13 cellular contexts compared by ENCODE assay signal in the genomic region with DNA sequence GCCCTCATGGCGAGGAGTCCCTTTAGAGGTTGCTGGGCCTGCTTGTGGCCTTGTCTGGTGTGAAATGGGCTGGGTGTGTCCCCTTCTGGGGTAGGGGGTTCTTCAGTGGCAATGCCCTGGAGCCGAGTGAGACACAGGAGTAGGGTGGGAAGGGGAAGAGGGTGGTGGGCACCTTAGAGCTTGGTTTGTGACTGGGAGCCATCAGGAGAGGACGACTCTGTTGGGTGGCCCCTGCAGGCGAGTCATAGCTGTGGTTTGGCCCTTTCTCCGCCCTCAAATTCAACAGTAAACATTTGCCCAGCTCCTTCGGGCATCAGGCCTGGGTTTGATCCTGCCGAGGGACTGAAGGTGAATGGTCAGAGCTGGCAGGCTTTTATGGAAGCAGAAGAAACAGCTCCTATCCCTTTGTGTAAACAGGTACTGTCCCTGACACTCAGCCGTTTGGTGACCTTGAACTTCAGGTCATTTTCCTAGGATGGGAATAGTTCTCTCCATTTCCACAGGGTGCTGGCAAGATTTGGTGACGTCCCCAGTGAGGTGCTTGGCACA. TPM values are rescaled to one million over a fixed set of nuclear protein-coding genes. Genes with fewer than 3 reads are reported as not detected.
A peak's percentile ranks its signal among the peaks of the same experiment; 100 is the strongest.
DNase-seq lines count a peak whose midpoint lies in the region; ATAC-seq, FAIRE-seq and TF ChIP-seq lines count a peak whose summit lies in the region.
"Had no signal": no experiment of that assay in that cellular context is flagged by ENCODE, and none has a peak within 500 bp of the region (broad histone marks: within the 10 kb centered on the region; RNA-seq: fewer than 3 reads in every experiment).

No MANE protein-coding gene starts in this region.

- H3K4ac ChIP-seq in IMR-90 (ENCODE audit: low read depth, low read length), result peak overlapping the region; percentile 19; the same call in 1 of the 2 replicates

- H3K18ac ChIP-seq in IMR-90 (ENCODE audit: low read depth, low read length), result no peak overlapping the region

- no TSS peak for BruUV-seq in IMR-90 (replicated peaks; lab: Mats Ljungman, UMichigan)
- TSS peak; percentile 24 for BruUV-seq in K562 (replicated peaks; lab: Mats Ljungman, UMichigan)

- H2AFZ ChIP-seq in IMR-90 (replicated peaks; ENCODE audit: low read length, poor library complexity) (no peak overlapping the region), K562 (ENCODE audit: low read depth, low read length) (no peak overlapping the region)

- in situ Hi-C loops in IMR-90 (cut with MboI; ENCODE audit: low sequenced_read_pairs) (no loop called here), K562 (cut with MboI) (no loop called here)

- peaks cover 15% of the 10 kb centered on the region for H3K36me3 Mint-ChIP-seq in CD4-positive, alpha-beta T cell (ENCODE audit: low read depth)
- no peaks in the 10 kb centered on the region for H3K36me3 Mint-ChIP-seq in natural killer cell

- H4K91ac ChIP-seq in IMR-90 (ENCODE audit: insufficient read depth, low read depth, low read length), result no peak overlapping the region

- no peak overlapping the region for H4K8ac ChIP-seq in IMR-90 (ENCODE audit: low read depth in 2 of 2, low read length in 2 of 2)

- no peak for TF ChIP-seq CTCF in CD4-positive, alpha-beta T cell (IDR thresholded peaks at IDR 0.05)
- TF ChIP-seq CTCF in IMR-90 (conservative IDR thresholded peaks at IDR 0.05; ENCODE audit: low read depth, low read length), result no peak
- TF ChIP-seq CTCF in K562 (IDR thresholded peaks at IDR 0.05 in 2 of 3, conservative IDR thresholded peaks at IDR 0.05 in 1 of 3; ENCODE audit: insufficient read depth in 2 of 3, low read depth in 1 of 3, low read length in 3 of 3), result no peak
- no peak for TF ChIP-seq CTCF in natural killer cell (IDR thresholded peaks at IDR 0.05)

- peak overlapping the region; percentile 71 for H3K4me3 Mint-ChIP-seq in CD4-positive, alpha-beta T cell
- H3K4me3 Mint-ChIP-seq in natural killer cell, result peak overlapping the region; percentile 35
- H3K4me3 Mint-ChIP-seq: effector memory CD8-positive, alpha-beta T cell had no signal

- no peak for TF ChIP-seq EP300 in K562 (IDR thresholded peaks at IDR 0.05; ENCODE audit: low read length)

- H3K27ac ChIP-seq in CD4-positive, alpha-beta T cell (ENCODE audit: low read depth, low read length), result no peak overlapping the region
- H3K27ac ChIP-seq in IMR-90 (ENCODE audit: insufficient read depth, low read length), result no peak overlapping the region
- peak overlapping the region; percentile 19; the same call in 1 of the 3 replicates for H3K27ac ChIP-seq in K562 (ENCODE audit: extremely low read depth, low read depth, low read length)
- H3K27ac ChIP-seq: ascending aorta had no signal

- no peaks in the 10 kb centered on the region for H3K9me3 ChIP-seq in CD4-positive, alpha-beta T cell (ENCODE audit: control insufficient read depth, low read length)
- H3K9me3 ChIP-seq in IMR-90 (ENCODE audit: control insufficient read depth, insufficient read depth, low read length), result no peaks in the 10 kb centered on the region
- H3K9me3 ChIP-seq in K562 (replicated peaks; ENCODE audit: control insufficient read depth, insufficient read depth, low read depth, low read length), result no peaks in the 10 kb centered on the region
- H3K9me3 ChIP-seq: ascending aorta had no signal

- WGBS in IMR-90 (ENCODE audit: extremely low coverage in 2 of 2, insufficient read length in 1 of 2), 2 experiments, result 30% methylated on average over 2 of the region's 9 CpGs; no CpG with 5 or more reads in 1 of the 2 experiments
- WGBS in K562 (ENCODE audit: insufficient coverage, low coverage, missing lambda C conversion rate), result 78% methylated on average over 9 of the region's 9 CpGs

- H3K4me1 ChIP-seq in IMR-90 (ENCODE audit: control insufficient read depth, insufficient read depth, low read length) (peaks cover 12% of the 10 kb centered on the region), K562 (replicated peaks in 1 of 2; ENCODE audit: control insufficient read depth in 2 of 2, insufficient read depth in 2 of 2, low read length in 2 of 2) (peaks cover 9 to 66% of the 10 kb centered on the region in 2 experiments; a peak in 3 of 5 replicates)

- DNase-seq in CD4-positive, alpha-beta T cell, result no peak
- DNase-seq in IMR-90 (no peak), K562 (ENCODE audit: extremely low read depth in 1 of 4, low spot score in 3 of 4) (no peak), natural killer cell (no peak), Ammon's horn (ENCODE audit: low spot score) (no peak), medulla oblongata (ENCODE audit: extremely low spot score) (no peak), NCI-H1092 treated with DMSO at 0.1 percent for 48 hours (lab: John Stamatoyannopoulos, UW) (no peak)
- DNase-seq: DMS79 treated with DMSO at 0.1 percent for 48 hours; effector memory CD8-positive, alpha-beta T cell; MV-4-11; NCI-H774 had no signal

- H3K36me3 ChIP-seq in IMR-90 (ENCODE audit: control insufficient read depth, insufficient read depth, low read length) (peaks cover 23% of the 10 kb centered on the region; the same call in 1 of the 2 replicates), K562 (ENCODE audit: control insufficient read depth, insufficient read depth, low read length) (peaks cover 61% of the 10 kb centered on the region; the same call in 1 of the 3 replicates)

- no peak overlapping the region for H2BK20ac ChIP-seq in IMR-90 (ENCODE audit: low read depth, low read length)

- H3K9ac ChIP-seq in IMR-90 (ENCODE audit: low read depth, low read length) (no peak overlapping the region), K562 (ENCODE audit: insufficient read depth in 1 of 2, low read depth in 2 of 2, low read length in 2 of 2) (peak overlapping the region in 1 of 2 experiments; percentile 84; a peak in 2 of 4 replicates)

- no peak overlapping the region for H3K27ac Mint-ChIP-seq in CD4-positive, alpha-beta T cell
- no peak overlapping the region for H3K27ac Mint-ChIP-seq in natural killer cell
- H3K27ac Mint-ChIP-seq: effector memory CD8-positive, alpha-beta T cell had no signal

- H3K27me3 ChIP-seq in CD4-positive, alpha-beta T cell (ENCODE audit: control insufficient read depth, insufficient read depth, low read length), result no peaks in the 10 kb centered on the region
- H3K27me3 ChIP-seq in IMR-90 (ENCODE audit: control insufficient read depth, insufficient read depth, low read length) (no peaks in the 10 kb centered on the region), K562 (ENCODE audit: control insufficient read depth in 2 of 2, insufficient read depth in 2 of 2, low read length in 2 of 2) (no peaks in the 10 kb centered on the region)
- H3K27me3 ChIP-seq: ascending aorta had no signal

- peak overlapping the region; percentile 30 for H2BK5ac ChIP-seq in IMR-90 (ENCODE audit: low read depth, low read length, poor library complexity, severe bottlenecking)

- POLR2A ChIA-PET in CD4-positive, alpha-beta T cell (lab: Charles Lee), result interaction anchor here (1.1 to 1.3 kb wide), 2 partner anchors 11 to 24 kb away, joined by 3 to 5 read pairs; a partner anchor contains a TSS
- POLR2A ChIA-PET in IMR-90 (lab: Charles Lee; ENCODE audit: unreplicated experiment) (interaction anchor here (0.8 kb wide), 1 partner anchor 12 kb away, joined by 10 read pairs; no protein-coding TSS in a partner anchor), K562 (lab: Yijun Ruan, JAX) (interaction anchor here (0.8 to 3.7 kb wide), 6 partner anchors 9 to 25 kb away, joined by 3 to 20 read pairs (median 4); a partner anchor contains a TSS)

- H3K14ac ChIP-seq in IMR-90 (replicated peaks; ENCODE audit: low read depth, low read length), result no peak overlapping the region

- H3K23ac ChIP-seq in IMR-90 (ENCODE audit: low read depth, low read length), result 0 out of 2 replicates have a peak overlapping the region, but pooled peaks have one; percentile 3

- H3K4me2 ChIP-seq in IMR-90 (ENCODE audit: low read depth, low read length), result peak overlapping the region; percentile 50
- no peak overlapping the region for H3K4me2 ChIP-seq in K562 (ENCODE audit: insufficient read depth, low read length)

- peaks cover 15% of the 10 kb centered on the region for H3K4me1 Mint-ChIP-seq in CD4-positive, alpha-beta T cell (ENCODE audit: low read depth)
- peaks cover 0 to 24% of the 10 kb centered on the region in 2 donors for H3K4me1 Mint-ChIP-seq in natural killer cell

- H4K5ac ChIP-seq in IMR-90 (ENCODE audit: low read depth, low read length), result no peak overlapping the region

- peak overlapping the region; percentile 37; the same call in 1 of the 2 replicates for H2AK5ac ChIP-seq in IMR-90 (ENCODE audit: low read depth, low read length)

- H4K20me1 ChIP-seq in IMR-90 (ENCODE audit: insufficient read depth, low read length), result peaks cover 24% of the 10 kb centered on the region
- peaks cover 11% of the 10 kb centered on the region for H4K20me1 ChIP-seq in K562 (replicated peaks; ENCODE audit: control insufficient read depth, insufficient read depth, low read length)

- no peaks in the 10 kb centered on the region for H3K9me3 Mint-ChIP-seq in CD4-positive, alpha-beta T cell
- H3K9me3 Mint-ChIP-seq in natural killer cell, result no peaks in the 10 kb centered on the region
- H3K9me3 Mint-ChIP-seq: effector memory CD8-positive, alpha-beta T cell had no signal

- ATAC-seq in CD4-positive, alpha-beta T cell (ENCODE audit: poor library complexity), result no peak
- ATAC-seq in IMR-90 (ENCODE audit: low read depth), result no peak
- no peak for ATAC-seq in K562
- ATAC-seq in natural killer cell, result no peak
- ATAC-seq in HG03175 (IDR thresholded peaks at IDR 0.05; ENCODE audit: unreplicated experiment), result no peak
- ATAC-seq: effector memory CD8-positive, alpha-beta T cell had no signal

- peaks cover 2 to 45% of the 10 kb centered on the region in 2 experiments; a peak in 3 of 4 replicates for H3K79me1 ChIP-seq in IMR-90 (ENCODE audit: low read depth in 1 of 2, low read length in 2 of 2)

- H3K27me3 Mint-ChIP-seq in CD4-positive, alpha-beta T cell, result no peaks in the 10 kb centered on the region
- H3K27me3 Mint-ChIP-seq in natural killer cell (ENCODE audit: low read depth in 2 of 2), result no peaks in the 10 kb centered on the region
- H3K27me3 Mint-ChIP-seq: effector memory CD8-positive, alpha-beta T cell had no signal

- H3K9me1 ChIP-seq in IMR-90 (ENCODE audit: insufficient read depth, low read length) (peaks cover 15% of the 10 kb centered on the region; the same call in 1 of the 2 replicates), K562 (ENCODE audit: control insufficient read depth, insufficient read depth, low read length) (no peaks in the 10 kb centered on the region)

- intact Hi-C loops in CD4-positive, alpha-beta T cell (cut with DNase I, micrococcal nuclease), result no loop called here
- intact Hi-C loops in IMR-90 (cut with micrococcal nuclease) (no loop called here), K562 (cut with micrococcal nuclease) (no loop called here), natural killer cell (cut with micrococcal nuclease) (no loop called here)

- TF ChIP-seq POLR2A in IMR-90 (IDR thresholded peaks at IDR 0.05; ENCODE audit: low read depth, low read length) (no peak), K562 (conservative IDR thresholded peaks at IDR 0.05) (no peak)

- H2AK9ac ChIP-seq in IMR-90 (replicated peaks; ENCODE audit: low read depth, low read length, poor library complexity), result peak overlapping the region; percentile 82

- CTCF ChIA-PET in CD4-positive, alpha-beta T cell (lab: Charles Lee), result no interaction called here
- CTCF ChIA-PET in IMR-90 (lab: Yijun Ruan, JAX), result interaction anchor here (1.4 kb wide), 1 partner anchor 11 kb away, joined by 4 read pairs; no protein-coding TSS in a partner anchor
- CTCF ChIA-PET in K562 (lab: Yijun Ruan, JAX; ENCODE audit: low intra/inter-chr PET ratio), result no interaction called here

- H3K56ac ChIP-seq in IMR-90 (ENCODE audit: extremely low read depth, insufficient read depth, low read length), result no peak overlapping the region

- FAIRE-seq in K562 (lab: Jason Lieb, UNC), result no peak

- no peak overlapping the region for H2BK120ac ChIP-seq in IMR-90 (ENCODE audit: low read depth, low read length)

- dilution Hi-C loops in IMR-90 (cut with HindIII; ENCODE audit: low sequenced_read_pairs, unreplicated experiment), result no loop called here

- no peak overlapping the region for H2BK15ac ChIP-seq in IMR-90 (ENCODE audit: low read depth, low read length)

- H3K79me2 ChIP-seq in K562 (ENCODE audit: control insufficient read depth, insufficient read depth, low read length), result peaks cover 53% of the 10 kb centered on the region

- TF ChIP-seq RAD21 in IMR-90 (IDR thresholded peaks at IDR 0.05; ENCODE audit: low read length) (no peak), K562 (CRISPR knock-in tag; conservative IDR thresholded peaks at IDR 0.05 in 1 of 2, IDR thresholded peaks at IDR 0.05 in 1 of 2) (no peak)

- H3K4me3 ChIP-seq in IMR-90 (ENCODE audit: insufficient read depth, low read depth, low read length) (no peak overlapping the region), K562 (no peak overlapping the region)
- H3K4me3 ChIP-seq: ascending aorta had no signal

RNA-seq across cellular contexts. Expression of a gene that starts 2.9 kb away (rescaled TPM):
- total RNA-seq in CD4-positive, alpha-beta T cell, result 10 to 100 TPM; 31.8 to 33.8 TPM
- 13.1 and 25.0 TPM in 2 replicates for total RNA-seq in IMR-90 (2012; rRNA removed)
- polyA plus RNA-seq in IMR-90 (2012; rRNA removed), result 33.0 and 39.6 TPM in 2 replicates
- polyA plus RNA-seq in IMR-90 (2012; cell fraction: cytosol; rRNA removed), result 14.6 and 22.6 TPM in 2 replicates
- polyA plus RNA-seq in IMR-90 (2012; cell fraction: nucleus; rRNA removed; ENCODE audit: low replicate concordance), result 129 and 420 TPM in 2 replicates
- 59.2 and 250 TPM in 2 replicates for total RNA-seq in K562 (2011; cell fraction: chromatin; rRNA removed; ENCODE audit: low replicate concordance)
- 208 and 236 TPM in 2 replicates for total RNA-seq in K562 (2011; cell fraction: nucleolus; rRNA removed)
- 68.1 and 94.3 TPM in 2 replicates for total RNA-seq in K562 (2011; cell fraction: nucleoplasm; rRNA removed)
- total RNA-seq in K562 (2014; rRNA removed), result 94.9 and 97.1 TPM in 2 replicates
- total RNA-seq in K562 (2014; rRNA removed; fragmentation: Illumina TruSeq; extraction: Trizol), result 3.7 and 5.5 TPM in 2 replicates
- 33.1 and 37.3 TPM in 2 replicates for total RNA-seq in K562 (2015; rRNA removed; fragmentation: Illumina TruSeq; extraction: Trizol)
- total RNA-seq in K562 (2021), result 53.2 and 63.2 TPM in 2 replicates
- 20.4 and 32.0 TPM in 2 replicates for polyA plus RNA-seq in K562 (2011; rRNA removed)
- 27.5 and 65.2 TPM in 2 replicates for polyA plus RNA-seq in K562 (2011; cell fraction: cytosol; rRNA removed)
- 215 and 329 TPM in 2 replicates for polyA plus RNA-seq in K562 (2011; cell fraction: nucleus; rRNA removed)
- polyA plus RNA-seq in K562 (2012), result 34.9 and 35.9 TPM in 2 replicates
- polyA plus RNA-seq in K562 (2014; fragmentation: Illumina TruSeq; extraction: Trizol), result 5.6 and 23.2 TPM in 2 replicates
- under 1 TPM; 0.48 to 0.96 TPM for polyA plus RNA-seq in K562 (2014; fragmentation: Nextera tagmentation; extraction: Ambion mirVana)
- 58.7 and 62.7 TPM in 2 replicates for polyA plus RNA-seq in K562 (2014; rRNA removed)
- 5.5 and 8.4 TPM in 2 replicates for polyA minus RNA-seq in K562 (2011; rRNA and poly(A)+ RNA removed)
- 30.6 and 30.9 TPM in 2 replicates for polyA minus RNA-seq in K562 (2011; cell fraction: cytosol; rRNA and poly(A)+ RNA removed)
- 67.1 and 68.3 TPM in 2 replicates for polyA minus RNA-seq in K562 (2011; cell fraction: nucleus; rRNA and poly(A)+ RNA removed)
- total RNA-seq in natural killer cell, result 10 to 100 TPM; 43.6 to 45.7 (median 45.7) TPM

RNA-seq across cellular contexts. Expression of a gene that starts 9.9 kb away (rescaled TPM):
- total RNA-seq in CD4-positive, alpha-beta T cell, result under 1 TPM; 0.22 to 0.36 TPM
- 0.18 and 0.28 TPM in 2 replicates for total RNA-seq in IMR-90 (2012; rRNA removed)
- polyA plus RNA-seq in IMR-90 (2012; rRNA removed), result 0.75 and 1.5 TPM in 2 replicates
- polyA plus RNA-seq in IMR-90 (2012; cell fraction: cytosol; rRNA removed), result 0.51 and 0.56 TPM in 2 replicates
- 2.6 and 7.5 TPM in 2 replicates for polyA plus RNA-seq in IMR-90 (2012; cell fraction: nucleus; rRNA removed; ENCODE audit: low replicate concordance)
- 8.6 and 40.6 TPM in 2 replicates for total RNA-seq in K562 (2011; cell fraction: chromatin; rRNA removed; ENCODE audit: low replicate concordance)
- 34.9 and 37.8 TPM in 2 replicates for total RNA-seq in K562 (2011; cell fraction: nucleolus; rRNA removed)
- 12.8 and 15.3 TPM in 2 replicates for total RNA-seq in K562 (2011; cell fraction: nucleoplasm; rRNA removed)
- 2.2 and 2.6 TPM in 2 replicates for total RNA-seq in K562 (2014; rRNA removed)
- total RNA-seq in K562 (2014; rRNA removed; fragmentation: Illumina TruSeq; extraction: Trizol), result 0.11 TPM in 1 of 2 replicates, not detected in the other
- total RNA-seq in K562 (2015; rRNA removed; fragmentation: Illumina TruSeq; extraction: Trizol), result 1.9 and 2.1 TPM in 2 replicates
- 2.7 and 4.1 TPM in 2 replicates for total RNA-seq in K562 (2021)
- 1.6 and 4.6 TPM in 2 replicates for polyA plus RNA-seq in K562 (2011; rRNA removed)
- polyA plus RNA-seq in K562 (2011; cell fraction: cytosol; rRNA removed), result 2.3 and 6.0 TPM in 2 replicates
- 47.3 and 57.1 TPM in 2 replicates for polyA plus RNA-seq in K562 (2011; cell fraction: nucleus; rRNA removed)
- 2.7 and 5.3 TPM in 2 replicates for polyA plus RNA-seq in K562 (2012)
- polyA plus RNA-seq in K562 (2014; fragmentation: Illumina TruSeq; extraction: Trizol), result 0.25 and 0.83 TPM in 2 replicates
- polyA plus RNA-seq in K562 (2014; fragmentation: Nextera tagmentation; extraction: Ambion mirVana), result under 1 TPM in 1 of 2 experiments, not detected in 1; 0.08 TPM
- polyA plus RNA-seq in K562 (2014; rRNA removed), result 2.5 and 3.1 TPM in 2 replicates
- 0.11 and 0.45 TPM in 2 replicates for polyA minus RNA-seq in K562 (2011; rRNA and poly(A)+ RNA removed)
- polyA minus RNA-seq in K562 (2011; cell fraction: cytosol; rRNA and poly(A)+ RNA removed), result 0.38 and 1.8 TPM in 2 replicates
- 5.1 and 6.1 TPM in 2 replicates for polyA minus RNA-seq in K562 (2011; cell fraction: nucleus; rRNA and poly(A)+ RNA removed)
- 1 to 10 TPM in 1 of 3 donors, under 1 TPM in 2; 0.19 to 1.4 (median 0.77) TPM for total RNA-seq in natural killer cell
- total RNA-seq: ascending aorta had no signal

RNA-seq across cellular contexts. Expression of a gene that starts 11.7 kb away (rescaled TPM):
- 1 to 10 TPM; 8.1 to 8.5 TPM for total RNA-seq in CD4-positive, alpha-beta T cell
- total RNA-seq in IMR-90 (2012; rRNA removed) (4.1 and 5.8 TPM in 2 replicates), K562 (2014; rRNA removed) (57.6 and 70.2 TPM in 2 replicates), K562 (2014; rRNA removed; fragmentation: Illumina TruSeq; extraction: Trizol) (8.5 and 11.4 TPM in 2 replicates), K562 (2015; rRNA removed; fragmentation: Illumina TruSeq; extraction: Trizol) (24.1 and 26.5 TPM in 2 replicates), K562 (2021) (44.9 and 49.6 TPM in 2 replicates), natural killer cell (10 to 100 TPM in 2 of 3 donors, 1 to 10 TPM in 1; 9.7 to 12.8 (median 12.4) TPM)
- polyA plus RNA-seq in IMR-90 (2012; rRNA removed) (9.4 and 13.5 TPM in 2 replicates), K562 (2011; rRNA removed) (19.6 and 27.9 TPM in 2 replicates), K562 (2014; fragmentation: Illumina TruSeq; extraction: Trizol) (14.2 and 20.7 TPM in 2 replicates), K562 (2014; fragmentation: Nextera tagmentation; extraction: Ambion mirVana) (1 to 10 TPM; 1.1 to 3.0 TPM), K562 (2014; rRNA removed) (54.0 and 55.6 TPM in 2 replicates)
- polyA plus RNA-seq in IMR-90 (2012; cell fraction: cytosol; rRNA removed), result 4.6 and 13.7 TPM in 2 replicates
- 17.4 and 43.8 TPM in 2 replicates for polyA plus RNA-seq in IMR-90 (2012; cell fraction: nucleus; rRNA removed; ENCODE audit: low replicate concordance)
- total RNA-seq in K562 (2011; cell fraction: chromatin; rRNA removed; ENCODE audit: low replicate concordance), result 31.1 and 74.2 TPM in 2 replicates
- total RNA-seq in K562 (2011; cell fraction: nucleolus; rRNA removed), result 69.6 and 75.5 TPM in 2 replicates
- 40.6 and 42.6 TPM in 2 replicates for total RNA-seq in K562 (2011; cell fraction: nucleoplasm; rRNA removed)
- 27.6 and 84.2 TPM in 2 replicates for polyA plus RNA-seq in K562 (2011; cell fraction: cytosol; rRNA removed)
- polyA plus RNA-seq in K562 (2011; cell fraction: nucleus; rRNA removed), result 92.6 and 123 TPM in 2 replicates
- 33.7 and 34.1 TPM in 2 replicates for polyA plus RNA-seq in K562 (2012)
- polyA minus RNA-seq in K562 (2011; rRNA and poly(A)+ RNA removed), result 7.3 and 7.4 TPM in 2 replicates
- polyA minus RNA-seq in K562 (2011; cell fraction: cytosol; rRNA and poly(A)+ RNA removed), result 13.6 and 18.7 TPM in 2 replicates
- 29.8 and 32.1 TPM in 2 replicates for polyA minus RNA-seq in K562 (2011; cell fraction: nucleus; rRNA and poly(A)+ RNA removed)

RNA-seq across cellular contexts. Expression of a gene that starts 15.7 kb away (rescaled TPM):
- 1 to 10 TPM; 4.2 to 5.0 TPM for total RNA-seq in CD4-positive, alpha-beta T cell
- total RNA-seq in IMR-90 (2012; rRNA removed), result 0.18 and 0.28 TPM in 2 replicates
- 0.94 and 1.5 TPM in 2 replicates for polyA plus RNA-seq in IMR-90 (2012; rRNA removed)
- 0.55 and 0.76 TPM in 2 replicates for polyA plus RNA-seq in IMR-90 (2012; cell fraction: cytosol; rRNA removed)
- polyA plus RNA-seq in IMR-90 (2012; cell fraction: nucleus; rRNA removed; ENCODE audit: low replicate concordance), result 13.2 and 32.1 TPM in 2 replicates
- 10.6 and 42.5 TPM in 2 replicates for total RNA-seq in K562 (2011; cell fraction: chromatin; rRNA removed; ENCODE audit: low replicate concordance)
- total RNA-seq in K562 (2011; cell fraction: nucleolus; rRNA removed), result 29.7 and 34.7 TPM in 2 replicates
- 10.8 and 18.8 TPM in 2 replicates for total RNA-seq in K562 (2011; cell fraction: nucleoplasm; rRNA removed)
- total RNA-seq in K562 (2014; rRNA removed), result 2.9 and 3.5 TPM in 2 replicates
- total RNA-seq in K562 (2014; rRNA removed; fragmentation: Illumina TruSeq; extraction: Trizol), result 0.32 and 0.40 TPM in 2 replicates
- total RNA-seq in K562 (2015; rRNA removed; fragmentation: Illumina TruSeq; extraction: Trizol), result 3.4 and 4.1 TPM in 2 replicates
- 2.0 and 4.0 TPM in 2 replicates for total RNA-seq in K562 (2021)
- 1.8 and 3.2 TPM in 2 replicates for polyA plus RNA-seq in K562 (2011; rRNA removed)
- 2.8 and 13.2 TPM in 2 replicates for polyA plus RNA-seq in K562 (2011; cell fraction: cytosol; rRNA removed)
- 33.5 and 71.7 TPM in 2 replicates for polyA plus RNA-seq in K562 (2011; cell fraction: nucleus; rRNA removed)
- polyA plus RNA-seq in K562 (2012), result 5.8 and 14.0 TPM in 2 replicates
- polyA plus RNA-seq in K562 (2014; fragmentation: Illumina TruSeq; extraction: Trizol), result 0.49 and 3.8 TPM in 2 replicates
- polyA plus RNA-seq in K562 (2014; fragmentation: Nextera tagmentation; extraction: Ambion mirVana), result under 1 TPM in 1 of 2 experiments, not detected in 1; 0.24 TPM
- polyA plus RNA-seq in K562 (2014; rRNA removed), result 5.1 and 15.1 TPM in 2 replicates
- polyA minus RNA-seq in K562 (2011; rRNA and poly(A)+ RNA removed), result 0.28 and 0.54 TPM in 2 replicates
- polyA minus RNA-seq in K562 (2011; cell fraction: cytosol; rRNA and poly(A)+ RNA removed), result 0.57 TPM in 1 of 2 replicates, not detected in the other
- polyA minus RNA-seq in K562 (2011; cell fraction: nucleus; rRNA and poly(A)+ RNA removed), result 3.4 and 6.9 TPM in 2 replicates
- 1 to 10 TPM; 3.2 to 5.2 (median 3.6) TPM for total RNA-seq in natural killer cell

RNA-seq across cellular contexts. Expression of a gene that starts 21.1 kb away (rescaled TPM):
- total RNA-seq in CD4-positive, alpha-beta T cell, result 10 to 100 TPM; 22.9 to 26.4 TPM
- total RNA-seq in IMR-90 (2012; rRNA removed) (34.4 and 50.3 TPM in 2 replicates), K562 (2014; rRNA removed) (83.0 and 110 TPM in 2 replicates), K562 (2014; rRNA removed; fragmentation: Illumina TruSeq; extraction: Trizol) (2.6 and 4.3 TPM in 2 replicates), K562 (2015; rRNA removed; fragmentation: Illumina TruSeq; extraction: Trizol) (15.7 and 16.0 TPM in 2 replicates), K562 (2021) (79.1 and 85.0 TPM in 2 replicates), natural killer cell (10 to 100 TPM; 19.7 to 30.2 (median 27.8) TPM)
- polyA plus RNA-seq in IMR-90 (2012; rRNA removed) (93.7 and 94.1 TPM in 2 replicates), K562 (2011; rRNA removed) (76.1 and 91.6 TPM in 2 replicates), K562 (2014; fragmentation: Illumina TruSeq; extraction: Trizol) (43.3 and 74.6 TPM in 2 replicates), K562 (2014; fragmentation: Nextera tagmentation; extraction: Ambion mirVana) (1 to 10 TPM; 1.5 to 9.8 TPM), K562 (2014; rRNA removed) (116 TPM in 2 replicates)
- polyA plus RNA-seq in IMR-90 (2012; cell fraction: cytosol; rRNA removed), result 56.2 and 108 TPM in 2 replicates
- 97.5 and 242 TPM in 2 replicates for polyA plus RNA-seq in IMR-90 (2012; cell fraction: nucleus; rRNA removed; ENCODE audit: low replicate concordance)
- total RNA-seq in K562 (2011; cell fraction: chromatin; rRNA removed; ENCODE audit: low replicate concordance), result 73.3 and 236 TPM in 2 replicates
- total RNA-seq in K562 (2011; cell fraction: nucleolus; rRNA removed), result 205 and 257 TPM in 2 replicates
- total RNA-seq in K562 (2011; cell fraction: nucleoplasm; rRNA removed), result 108 and 122 TPM in 2 replicates
- polyA plus RNA-seq in K562 (2011; cell fraction: cytosol; rRNA removed), result 165 and 312 TPM in 2 replicates
- 329 and 477 TPM in 2 replicates for polyA plus RNA-seq in K562 (2011; cell fraction: nucleus; rRNA removed)
- polyA plus RNA-seq in K562 (2012), result 71.4 and 87.7 TPM in 2 replicates
- polyA minus RNA-seq in K562 (2011; rRNA and poly(A)+ RNA removed), result 19.6 and 40.3 TPM in 2 replicates
- polyA minus RNA-seq in K562 (2011; cell fraction: cytosol; rRNA and poly(A)+ RNA removed), result 53.2 and 86.4 TPM in 2 replicates
- polyA minus RNA-seq in K562 (2011; cell fraction: nucleus; rRNA and poly(A)+ RNA removed), result 96.5 and 139 TPM in 2 replicates
